Comparison of ENCODE assay signal across 36 cellular contexts in the genomic region with DNA sequence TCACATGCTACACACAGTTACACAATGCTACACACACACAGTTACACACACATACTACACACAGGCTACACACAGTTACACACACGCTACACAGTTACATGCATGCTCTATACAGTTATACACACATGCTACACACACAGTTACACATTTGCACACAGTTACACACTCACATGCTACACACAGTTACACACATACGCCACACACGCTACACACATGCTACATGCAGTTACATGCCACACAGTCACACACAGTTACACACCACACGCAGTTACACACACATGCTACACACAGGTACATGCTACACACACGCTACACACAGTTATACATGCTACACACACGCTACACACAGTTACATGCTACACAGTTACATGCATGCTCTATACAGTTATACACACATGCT. TPM values are rescaled to one million over a fixed set of nuclear protein-coding genes. Genes with fewer than 3 reads are reported as not detected.
"Had no signal": no experiment of that assay in that cellular context is flagged by ENCODE, and none has a peak within 500 bp of the region (broad histone marks: within the 10 kb centered on the region; RNA-seq: fewer than 3 reads in every experiment).

No MANE protein-coding gene starts in this region.

- H3K9me3 ChIP-seq: adrenal gland, body of pancreas, gastroesophageal sphincter, neutrophil, ovary, upper lobe of left lung had no signal

- H3K4me1 ChIP-seq: adrenal gland, body of pancreas, gastroesophageal sphincter, upper lobe of left lung had no signal

- H3K4me2 ChIP-seq: smooth muscle cell had no signal

- FAIRE-seq: endothelial cell of umbilical vein, kidney had no signal

- H3K4me3 ChIP-seq: adrenal gland, body of pancreas, gastroesophageal sphincter, ovary, smooth muscle cell, upper lobe of left lung had no signal

- ATAC-seq: body of pancreas; effector memory CD8-positive, alpha-beta T cell; gastroesophageal sphincter; left colon; stimulated activated memory B cell treated with anti-CD40 and anti-IgM and Interleukin-4, amounts not matched to agents 10 μg/mL and 1 μg/mL and 100 μg/mL, for 72 hours; stimulated activated naive CD8-positive, alpha-beta T cell treated with anti-CD3 and anti-CD28 coated beads, Interleukin-15, amount 100 ng/mL, for 72 hours had no signal

- H3K4me1 Mint-ChIP-seq: activated B cell treated with CpG ODN at 0.5 μM for 24 hours; activated naive CD8-positive, alpha-beta T cell treated with anti-CD3 and anti-CD28 coated beads for 36 hours had no signal

- H3K9me3 Mint-ChIP-seq: activated B cell treated with CpG ODN at 0.5 μM for 24 hours; activated naive CD8-positive, alpha-beta T cell treated with anti-CD3 and anti-CD28 coated beads for 36 hours; effector memory CD8-positive, alpha-beta T cell; natural killer cell; T-helper 1 cell treated with Interleukin-12 subunit alpha and Interleukin-12 subunit beta and Interleukin-4 antibody, amounts not matched to agents 30 μg/mL and 1 μg/mL, for 36 hours had no signal

- H3K27ac Mint-ChIP-seq: activated B cell treated with CpG ODN at 0.5 μM for 24 hours; activated naive CD8-positive, alpha-beta T cell treated with anti-CD3 and anti-CD28 coated beads for 36 hours; activated T-cell treated with anti-CD3 and anti-CD28 coated beads, Interleukin-2, amount 50 U/mL, for 72 hours; effector memory CD8-positive, alpha-beta T cell; progenitor cell of endocrine pancreas; stimulated activated memory B cell treated with anti-CD40 and anti-IgM and Interleukin-4, amounts not matched to agents 10 μg/mL and 1 μg/mL and 100 μg/mL, for 72 hours; T-helper 1 cell treated with Interleukin-12 subunit alpha and Interleukin-12 subunit beta and Interleukin-4 antibody, amounts not matched to agents 30 μg/mL and 1 μg/mL, for 36 hours had no signal

- DNase-seq: activated B cell treated with CpG ODN at 0.5 μM for 24 hours; activated CD4-positive, alpha-beta T cell treated with anti-CD3 and anti-CD28 coated beads, Interleukin-2, amount 50 U/mL, for 4 hours; activated effector memory CD4-positive, alpha-beta T cell treated with Interleukin-2 at 50 U/mL for 16 hours; activated naive CD4-positive, alpha-beta T cell treated with Interleukin-2 at 50 U/mL for 16 hours; activated naive CD8-positive, alpha-beta T cell treated with anti-CD3 and anti-CD28 coated beads for 36 hours; activated T-cell treated with anti-CD3 and anti-CD28 coated beads for 4 hours; activated T-cell treated with anti-CD3 and anti-CD28 coated beads, Interleukin-2, amount 50 U/mL, for 72 hours; adrenal gland; body of pancreas; cortex of kidney; effector memory CD8-positive, alpha-beta T cell; head of caudate nucleus; hippocampal formation; kidney; left colon; natural killer cell; ovary; stimulated activated CD4-positive, alpha-beta T cell treated with anti-CD3 and anti-CD28 coated beads, Interleukin-1b, Interleukin-23, amount 100 ng/mL, for 48 hours; stimulated activated CD4-positive, alpha-beta T cell treated with anti-CD3 and anti-CD28 coated beads, Interleukin-4, amount 100 ng/mL, for 4 hours; stimulated activated CD8-positive, alpha-beta memory T cell treated with anti-CD3 and anti-CD28 coated beads, Interleukin-4, amount 100 ng/mL, for 48 hours; stimulated activated naive CD8-positive, alpha-beta T cell treated with anti-CD3 and anti-CD28 coated beads, Interleukin-15, amount 100 ng/mL, for 72 hours; T1000; upper lobe of left lung had no signal

- H3K36me3 ChIP-seq: adrenal gland, gastroesophageal sphincter, neutrophil, ovary, upper lobe of left lung had no signal

- H3K27me3 ChIP-seq: adrenal gland, body of pancreas, ovary, upper lobe of left lung had no signal

- H3K27ac ChIP-seq: adrenal gland, body of pancreas, gastroesophageal sphincter, neutrophil, ovary, upper lobe of left lung had no signal

- H3K4me3 Mint-ChIP-seq: activated B cell treated with CpG ODN at 0.5 μM for 24 hours; activated naive CD8-positive, alpha-beta T cell treated with anti-CD3 and anti-CD28 coated beads for 36 hours; activated T-cell treated with anti-CD3 and anti-CD28 coated beads, Interleukin-2, amount 50 U/mL, for 72 hours; stimulated activated memory B cell treated with anti-CD40 and anti-IgM and Interleukin-4, amounts not matched to agents 10 μg/mL and 1 μg/mL and 100 μg/mL, for 72 hours; stimulated activated naive CD8-positive, alpha-beta T cell treated with anti-CD3 and anti-CD28 coated beads, Interleukin-15, amount 100 ng/mL, for 72 hours; T-helper 1 cell treated with Interleukin-12 subunit alpha and Interleukin-12 subunit beta and Interleukin-4 antibody, amounts not matched to agents 30 μg/mL and 1 μg/mL, for 36 hours had no signal

- H3K36me3 Mint-ChIP-seq: activated naive CD8-positive, alpha-beta T cell treated with anti-CD3 and anti-CD28 coated beads for 36 hours; natural killer cell; stimulated activated memory B cell treated with anti-CD40 and anti-IgM and Interleukin-4, amounts not matched to agents 10 μg/mL and 1 μg/mL and 100 μg/mL, for 72 hours had no signal

RNA-seq across cellular contexts. Expression of gene MYT1, which starts 15.6 kb away (rescaled TPM):
- total RNA-seq: aorta, cardiac septum, chondrocyte, endothelial cell of umbilical vein, fibroblast of lung, fibroblast of villous mesenchyme, kidney, natural killer cell had no signal
- polyA plus RNA-seq: aorta, endothelial cell of umbilical vein, esophagus, fibroblast of lung, smooth muscle cell had no signal
